ENCODE assay signal across 29 cellular contexts in genomic region chr9:16031486-16031885, GRCh38.
DNase-seq lines count a peak whose midpoint lies in the region; TF ChIP-seq lines count a peak whose summit lies in the region.
"Had no signal": no experiment of that assay in that cellular context is flagged by ENCODE, and none has a peak within 500 bp of the region (broad histone marks: within the 10 kb centered on the region; RNA-seq: fewer than 3 reads in every experiment).

No MANE protein-coding gene starts in this region.

- peak overlapping the region; percentile 75 for H3K18ac ChIP-seq in neuronal stem cell (ENCODE audit: low read length)

- peaks cover 12 to 25% (median 23%) of the 10 kb centered on the region in 10 experiments for H3K4me1 ChIP-seq in BLaER1 treated with 17β-estradiol and CSF1 and Interleukin-3, amounts not matched to agents 10 nM and 100 nM
- H3K4me1 ChIP-seq in Loucy (ENCODE audit: insufficient read depth, low read length, poor library complexity, severe bottlenecking) (peaks cover 43% of the 10 kb centered on the region), neuronal stem cell (ENCODE audit: control insufficient read depth in 2 of 2, insufficient read depth in 1 of 2, low read depth in 1 of 2, low read length in 2 of 2) (no peaks in the 10 kb centered on the region)
- H3K4me1 ChIP-seq: A549, colonic mucosa, right lobe of liver, thyroid gland had no signal

- H3K4ac ChIP-seq in neuronal stem cell (ENCODE audit: low read length) = peak overlapping the region; percentile 42

- no peaks in the 10 kb centered on the region for H3K27me3 Mint-ChIP-seq in activated CD4-positive, alpha-beta memory T cell treated with anti-CD3 and anti-CD28 coated beads for 36 hours
- H3K27me3 Mint-ChIP-seq in progenitor cell of endocrine pancreas = no peaks in the 10 kb centered on the region
- H3K27me3 Mint-ChIP-seq: activated T-helper 17 cell treated with anti-CD3 and anti-CD28 coated beads, Interleukin-2, amount 50 U/mL, for 72 hours; CD8-positive, alpha-beta memory T cell; stimulated activated naive CD8-positive, alpha-beta T cell treated with anti-CD3 and anti-CD28 coated beads, Interleukin-15, Interleukin-2, amounts not matched to agents 100 ng/mL and 50 ng/mL, for 24 hours had no signal

- H2BK15ac ChIP-seq in neuronal stem cell (ENCODE audit: low read length) = no peak overlapping the region

- H3K4me2 ChIP-seq in BLaER1 treated with 17β-estradiol and CSF1 and Interleukin-3, amounts not matched to agents 10 nM and 100 nM = peak overlapping the region in 10 of 11 experiments; percentile 26 to 79 (median 56); a peak in 20 of 22 replicates
- H3K4me2 ChIP-seq in Loucy (ENCODE audit: low read depth, low read length, poor library complexity, severe bottlenecking) (peak overlapping the region; percentile 72), neuronal stem cell (ENCODE audit: insufficient read depth, low read length, poor library complexity, severe bottlenecking) (no peak overlapping the region)
- H3K4me2 ChIP-seq: A549 had no signal

- H3K27ac Mint-ChIP-seq in activated CD4-positive, alpha-beta memory T cell treated with anti-CD3 and anti-CD28 coated beads for 36 hours = no peak overlapping the region
- no peak overlapping the region for H3K27ac Mint-ChIP-seq in progenitor cell of endocrine pancreas
- H3K27ac Mint-ChIP-seq: activated T-helper 17 cell treated with anti-CD3 and anti-CD28 coated beads, Interleukin-2, amount 50 U/mL, for 72 hours; CD8-positive, alpha-beta memory T cell had no signal

- no peaks in the 10 kb centered on the region for H3K36me3 Mint-ChIP-seq in activated CD4-positive, alpha-beta memory T cell treated with anti-CD3 and anti-CD28 coated beads for 36 hours
- no peaks in the 10 kb centered on the region for H3K36me3 Mint-ChIP-seq in progenitor cell of endocrine pancreas (ENCODE audit: insufficient read depth)
- H3K36me3 Mint-ChIP-seq: CD8-positive, alpha-beta memory T cell had no signal

- H3K4me3 Mint-ChIP-seq in activated CD4-positive, alpha-beta memory T cell treated with anti-CD3 and anti-CD28 coated beads for 36 hours = no peak overlapping the region
- H3K4me3 Mint-ChIP-seq in progenitor cell of endocrine pancreas (ENCODE audit: low read depth) = no peak overlapping the region
- H3K4me3 Mint-ChIP-seq: activated T-helper 17 cell treated with anti-CD3 and anti-CD28 coated beads, Interleukin-2, amount 50 U/mL, for 72 hours; CD8-positive, alpha-beta memory T cell; neural crest cell; stimulated activated naive CD8-positive, alpha-beta T cell treated with anti-CD3 and anti-CD28 coated beads, Interleukin-15, Interleukin-2, amounts not matched to agents 100 ng/mL and 50 ng/mL, for 24 hours had no signal

- H2AK5ac ChIP-seq in neuronal stem cell (ENCODE audit: low read depth, low read length) = no peak overlapping the region

- TF ChIP-seq CTCF in Loucy (conservative IDR thresholded peaks at IDR 0.05; ENCODE audit: low read length) (no peak), astrocyte of the spinal cord (IDR thresholded peaks at IDR 0.05; ENCODE audit: low read depth, low read length) (no peak), progenitor cell of endocrine pancreas (IDR thresholded peaks at IDR 0.05; ENCODE audit: unreplicated experiment) (no peak)

- no peak overlapping the region for H3K23ac ChIP-seq in neuronal stem cell (ENCODE audit: low read depth, low read length, poor library complexity)

- H3K4me3 ChIP-seq in BLaER1 treated with 17β-estradiol and CSF1 and Interleukin-3, amounts not matched to agents 10 nM and 100 nM = no peak overlapping the region
- peak overlapping the region; percentile 54 for H3K4me3 ChIP-seq in Loucy (ENCODE audit: low read length, poor library complexity, severe bottlenecking)
- no peak overlapping the region for H3K4me3 ChIP-seq in astrocyte of the spinal cord (ENCODE audit: low read depth, low read length)
- H3K4me3 ChIP-seq in neuronal stem cell (ENCODE audit: low read length in 2 of 2) = no peak overlapping the region
- H3K4me3 ChIP-seq: A549, colonic mucosa, right lobe of liver, thyroid gland had no signal

- H3K79me1 ChIP-seq in neuronal stem cell (ENCODE audit: low read depth, low read length) = no peaks in the 10 kb centered on the region

- H2AFZ ChIP-seq in Loucy (ENCODE audit: low read length) (no peak overlapping the region), neuronal stem cell (ENCODE audit: low read length) (no peak overlapping the region)

- H2BK12ac ChIP-seq in neuronal stem cell (ENCODE audit: low read length) = no peak overlapping the region

- POLR2A ChIA-PET in activated CD4-positive, alpha-beta memory T cell treated with anti-CD3 and anti-CD28 coated beads for 36 hours (lab: Charles Lee) = no interaction called here

- intact Hi-C loops in activated CD4-positive, alpha-beta memory T cell treated with anti-CD3 and anti-CD28 coated beads for 36 hours (cut with micrococcal nuclease) = no loop called here

- H3K27me3 ChIP-seq in BLaER1 treated with 17β-estradiol and CSF1 and Interleukin-3, amounts not matched to agents 10 nM and 100 nM = peaks cover 0 to 47% (median 0%) of the 10 kb centered on the region in 11 experiments; a peak in 7 of 22 replicates
- H3K27me3 ChIP-seq in Loucy (ENCODE audit: insufficient read depth, low read length, poor library complexity, severe bottlenecking) (no peaks in the 10 kb centered on the region), neuronal stem cell (ENCODE audit: control insufficient read depth in 3 of 3, insufficient read depth in 3 of 3, low read depth in 1 of 3, low read length in 3 of 3) (no peaks in the 10 kb centered on the region)
- H3K27me3 ChIP-seq: colonic mucosa, right lobe of liver, thyroid gland had no signal

- no peaks in the 10 kb centered on the region for H3K4me1 Mint-ChIP-seq in activated CD4-positive, alpha-beta memory T cell treated with anti-CD3 and anti-CD28 coated beads for 36 hours (ENCODE audit: low read depth)
- H3K4me1 Mint-ChIP-seq in progenitor cell of endocrine pancreas (ENCODE audit: low read depth) = peaks cover 3% of the 10 kb centered on the region
- H3K4me1 Mint-ChIP-seq: activated T-helper 17 cell treated with anti-CD3 and anti-CD28 coated beads, Interleukin-2, amount 50 U/mL, for 72 hours; CD8-positive, alpha-beta memory T cell; neural crest cell had no signal

- no peak overlapping the region for H4K91ac ChIP-seq in neuronal stem cell (ENCODE audit: low read depth, low read length, poor library complexity)

- H3K9me2 ChIP-seq in Loucy (replicated peaks; ENCODE audit: low read depth, low read length) = no peaks in the 10 kb centered on the region

- no peak overlapping the region for H3K9ac ChIP-seq in BLaER1 treated with 17β-estradiol and CSF1 and Interleukin-3, amounts not matched to agents 10 nM and 100 nM
- H3K9ac ChIP-seq in Loucy (ENCODE audit: low read depth, low read length, poor library complexity, severe bottlenecking) (no peak overlapping the region), neuronal stem cell (ENCODE audit: low read depth, low read length, poor library complexity) (no peak overlapping the region)

- in situ Hi-C loops in astrocyte of the spinal cord (cut with HindIII; ENCODE audit: low sequenced_read_pairs) = no loop called here

- H3F3A ChIP-seq in Loucy (ENCODE audit: low read depth) = peaks cover 3% of the 10 kb centered on the region

- H3K36me3 ChIP-seq in BLaER1 treated with 17β-estradiol and CSF1 and Interleukin-3, amounts not matched to agents 10 nM and 100 nM = no peaks in the 10 kb centered on the region
- no peaks in the 10 kb centered on the region for H3K36me3 ChIP-seq in Loucy (ENCODE audit: insufficient read depth, low read length)
- H3K36me3 ChIP-seq in neuronal stem cell (replicated peaks in 1 of 2; ENCODE audit: control insufficient read depth in 2 of 2, insufficient read depth in 2 of 2, low read length in 2 of 2) = no peaks in the 10 kb centered on the region
- H3K36me3 ChIP-seq: colonic mucosa, right lobe of liver, thyroid gland had no signal

- no peak overlapping the region for H3K27ac ChIP-seq in BLaER1 treated with 17β-estradiol and CSF1 and Interleukin-3, amounts not matched to agents 10 nM and 100 nM
- no peak overlapping the region for H3K27ac ChIP-seq in neuronal stem cell (replicated peaks; ENCODE audit: low read length)
- H3K27ac ChIP-seq: A549, colonic mucosa, epithelial cell of prostate, HL-60, right lobe of liver, thyroid gland had no signal

- CTCF ChIA-PET in activated CD4-positive, alpha-beta memory T cell treated with anti-CD3 and anti-CD28 coated beads for 36 hours (lab: Charles Lee) = no interaction called here

- peaks cover 0 to 6% (median 0%) of the 10 kb centered on the region in 11 experiments; a peak in 1 of 22 replicates for H4K20me1 ChIP-seq in BLaER1 treated with 17β-estradiol and CSF1 and Interleukin-3, amounts not matched to agents 10 nM and 100 nM
- no peaks in the 10 kb centered on the region for H4K20me1 ChIP-seq in Loucy (ENCODE audit: insufficient read depth, low read length, poor library complexity, severe bottlenecking)

- no CpG with 5 or more reads among the region's 2 CpGs for WGBS in neuronal stem cell (ENCODE audit: extremely low coverage in 2 of 2, insufficient read length in 2 of 2, insufficient replicate concordance in 1 of 2), 2 donors

- H3K79me2 ChIP-seq in Loucy (ENCODE audit: insufficient read depth, low read length) = no peaks in the 10 kb centered on the region

- no peaks in the 10 kb centered on the region for H3K9me3 ChIP-seq in BLaER1 treated with 17β-estradiol and CSF1 and Interleukin-3, amounts not matched to agents 10 nM and 100 nM (replicated peaks in 1 of 11)
- H3K9me3 ChIP-seq in Loucy (ENCODE audit: insufficient read depth, low read depth, low read length) (no peaks in the 10 kb centered on the region), neuronal stem cell (replicated peaks in 1 of 2; ENCODE audit: control insufficient read depth in 2 of 2, insufficient read depth in 1 of 2, low read depth in 1 of 2, low read length in 2 of 2) (no peaks in the 10 kb centered on the region)
- H3K9me3 ChIP-seq: A549, colonic mucosa, right lobe of liver, thyroid gland had no signal

- peak overlapping the region; percentile 51 for H2BK120ac ChIP-seq in neuronal stem cell (ENCODE audit: low read depth, low read length)

- peak; percentile 53 for DNase-seq in astrocyte of the spinal cord (ENCODE audit: low read depth, low spot score)
- no peak for DNase-seq in neuronal stem cell (ENCODE audit: low spot score)
- no peak for DNase-seq in superior temporal gyrus (ENCODE audit: extremely low spot score)
- DNase-seq in iPS-NIHi11 (ENCODE audit: low spot score) = no peak
- DNase-seq in activated CD4-positive, alpha-beta memory T cell treated with anti-CD3 and anti-CD28 coated beads for 36 hours = no peak
- no peak for DNase-seq in progenitor cell of endocrine pancreas (ENCODE audit: low spot score, unreplicated experiment)
- DNase-seq: activated CD4-positive, alpha-beta T cell treated with anti-CD3 and anti-CD28 coated beads, Interleukin-2, amount 50 U/mL, for 48 hours; activated CD8-positive, alpha-beta memory T cell treated with anti-CD3 and anti-CD28 coated beads, Interleukin-2, amount 50 U/mL, for 48 hours; activated naive CD4-positive, alpha-beta T cell treated with anti-CD3 and anti-CD28 coated beads, Interleukin-2, amount 50 U/mL, for 16 hours; amniotic stem cell; CD8-positive, alpha-beta memory T cell; colonic mucosa; effector CD8-positive, alpha-beta T cell; head of caudate nucleus; NCI-H1048; NCI-H1930; NCI-H524 treated with DMSO at 0.1 percent for 48 hours; NK-92 treated with Interleukin-12 subunit alpha and Interleukin-12 subunit beta, amount 100 ng/mL, for 24 hours; right lobe of liver; stimulated activated CD4-positive, alpha-beta T cell treated with anti-CD3 and anti-CD28 coated beads, Interleukin-15, amount 100 ng/mL, for 24 hours; thyroid gland had no signal

- no peaks in the 10 kb centered on the region for H3K9me3 Mint-ChIP-seq in activated CD4-positive, alpha-beta memory T cell treated with anti-CD3 and anti-CD28 coated beads for 36 hours
- no peaks in the 10 kb centered on the region for H3K9me3 Mint-ChIP-seq in progenitor cell of endocrine pancreas (ENCODE audit: low read depth)
- H3K9me3 Mint-ChIP-seq: stimulated activated naive CD8-positive, alpha-beta T cell treated with anti-CD3 and anti-CD28 coated beads, Interleukin-15, Interleukin-2, amounts not matched to agents 100 ng/mL and 50 ng/mL, for 24 hours had no signal

- H2BK5ac ChIP-seq in neuronal stem cell (ENCODE audit: low read length) = no peak overlapping the region

- H4K8ac ChIP-seq in neuronal stem cell (ENCODE audit: low read depth, low read length) = no peak overlapping the region

- peak overlapping the region; percentile 5 for H3K14ac ChIP-seq in neuronal stem cell (ENCODE audit: low read length)
